In the genomic region with DNA sequence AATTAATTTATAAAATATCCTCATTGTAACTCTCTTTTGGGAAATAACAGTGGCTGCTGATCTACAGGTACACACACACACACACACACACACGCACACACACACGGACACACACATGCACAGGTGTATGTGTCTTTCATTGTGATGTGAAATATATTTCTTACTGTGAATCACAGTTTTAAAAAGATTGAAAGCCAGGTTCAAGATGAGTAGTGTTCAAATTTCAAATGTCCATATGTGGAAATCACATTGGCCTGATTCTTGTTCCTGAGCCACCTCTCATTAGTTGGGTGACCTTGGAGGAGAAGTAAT, we compare ENCODE assay signal across 27 cellular contexts.
"Had no signal": no experiment of that assay in that cellular context is flagged by ENCODE, and none has a peak within 500 bp of the region (broad histone marks: within the 10 kb centered on the region; RNA-seq: fewer than 3 reads in every experiment).

No MANE protein-coding gene starts in this region.

- DNase-seq: naive thymus-derived CD4-positive, alpha-beta T cell; natural killer cell; occipital lobe; ovary; psoas muscle; right cardiac atrium; right lobe of liver; sigmoid colon; small intestine; stimulated activated CD4-positive, alpha-beta T cell treated with anti-CD3 and anti-CD28 coated beads, Interleukin-15, amount 100 ng/mL, for 24 hours; stimulated activated CD4-positive, alpha-beta T cell treated with anti-CD3 and anti-CD28 coated beads, Interleukin-2, amount 100 ng/mL, for 24 hours; stimulated activated CD4-positive, alpha-beta T cell treated with anti-CD3 and anti-CD28 coated beads, Interleukin-2, amount 100 ng/mL, for 48 hours; stimulated activated CD4-positive, alpha-beta T cell treated with anti-CD3 and anti-CD28 coated beads, Interleukin-4, amount 100 ng/mL, for 24 hours; stimulated activated naive B cell treated with anti-CD40 and anti-IgM and Interleukin-4, amounts not matched to agents 10 μg/mL and 1 μg/mL and 100 μg/mL, for 72 hours; stimulated activated naive CD4-positive, alpha-beta T cell treated with Interleukin-2 at 50 U/mL for 16 hours; stomach; thyroid gland; transverse colon; upper lobe of right lung; uterus had no signal

- H3K27ac ChIP-seq: neural progenitor cell, ovary, psoas muscle, right lobe of liver, sigmoid colon, stomach, thoracic aorta, thyroid gland, transverse colon, upper lobe of right lung, uterus had no signal

- H3K4me3 ChIP-seq: neural progenitor cell, ovary, psoas muscle, right lobe of liver, sigmoid colon, stomach, thoracic aorta, thyroid gland, transverse colon, upper lobe of right lung, uterus had no signal

- H3K4me1 ChIP-seq: psoas muscle, sigmoid colon, stomach, thyroid gland, transverse colon, upper lobe of right lung, uterus had no signal

- H3K27ac Mint-ChIP-seq: naive thymus-derived CD4-positive, alpha-beta T cell; natural killer cell; nephron; neural progenitor cell; progenitor cell of endocrine pancreas; stimulated activated effector memory CD8-positive, alpha-beta T cell treated with anti-CD3 and anti-CD28 coated beads, Interleukin-12 subunit alpha, Interleukin-12 subunit beta, amount 100 ng/mL, for 72 hours; stimulated activated naive B cell treated with anti-CD40 and anti-IgM and Interleukin-4, amounts not matched to agents 10 μg/mL and 1 μg/mL and 100 μg/mL, for 72 hours; stimulated activated naive CD8-positive, alpha-beta T cell treated with anti-CD3 and anti-CD28 coated beads, Interleukin-15, Interleukin-2, amounts not matched to agents 100 ng/mL and 50 ng/mL, for 24 hours; type B pancreatic cell had no signal

- H3K36me3 ChIP-seq: neural progenitor cell, ovary, right lobe of liver, sigmoid colon, stomach, thoracic aorta, thyroid gland, transverse colon, upper lobe of right lung, uterus had no signal

- H3K4me1 Mint-ChIP-seq: naive thymus-derived CD4-positive, alpha-beta T cell; natural killer cell; nephron; stimulated activated effector memory CD8-positive, alpha-beta T cell treated with anti-CD3 and anti-CD28 coated beads, Interleukin-12 subunit alpha, Interleukin-12 subunit beta, amount 100 ng/mL, for 72 hours; stimulated activated naive B cell treated with anti-CD40 and anti-IgM and Interleukin-4, amounts not matched to agents 10 μg/mL and 1 μg/mL and 100 μg/mL, for 72 hours had no signal

- H3K36me3 Mint-ChIP-seq: naive thymus-derived CD4-positive, alpha-beta T cell; natural killer cell; neural progenitor cell; stimulated activated effector memory CD8-positive, alpha-beta T cell treated with anti-CD3 and anti-CD28 coated beads, Interleukin-12 subunit alpha, Interleukin-12 subunit beta, amount 100 ng/mL, for 72 hours; stimulated activated naive B cell treated with anti-CD40 and anti-IgM and Interleukin-4, amounts not matched to agents 10 μg/mL and 1 μg/mL and 100 μg/mL, for 72 hours; type B pancreatic cell had no signal

- H3K9me3 ChIP-seq: psoas muscle, right lobe of liver, sigmoid colon, stomach, thoracic aorta, thyroid gland, transverse colon, upper lobe of right lung, uterus had no signal

- H3K27me3 ChIP-seq: neural progenitor cell, ovary, right lobe of liver, sigmoid colon, stomach, thyroid gland, transverse colon, upper lobe of right lung, uterus had no signal

- H3K4me3 Mint-ChIP-seq: naive thymus-derived CD4-positive, alpha-beta T cell; natural killer cell; nephron; neural progenitor cell; stimulated activated effector memory CD8-positive, alpha-beta T cell treated with anti-CD3 and anti-CD28 coated beads, Interleukin-12 subunit alpha, Interleukin-12 subunit beta, amount 100 ng/mL, for 72 hours; stimulated activated naive B cell treated with anti-CD40 and anti-IgM and Interleukin-4, amounts not matched to agents 10 μg/mL and 1 μg/mL and 100 μg/mL, for 72 hours; stimulated activated naive CD8-positive, alpha-beta T cell treated with anti-CD3 and anti-CD28 coated beads, Interleukin-15, Interleukin-2, amounts not matched to agents 100 ng/mL and 50 ng/mL, for 24 hours; type B pancreatic cell had no signal

- H3K9me3 Mint-ChIP-seq: natural killer cell; nephron; neural progenitor cell; stimulated activated effector memory CD8-positive, alpha-beta T cell treated with anti-CD3 and anti-CD28 coated beads, Interleukin-12 subunit alpha, Interleukin-12 subunit beta, amount 100 ng/mL, for 72 hours; stimulated activated naive B cell treated with anti-CD40 and anti-IgM and Interleukin-4, amounts not matched to agents 10 μg/mL and 1 μg/mL and 100 μg/mL, for 72 hours; stimulated activated naive CD8-positive, alpha-beta T cell treated with anti-CD3 and anti-CD28 coated beads, Interleukin-15, Interleukin-2, amounts not matched to agents 100 ng/mL and 50 ng/mL, for 24 hours; type B pancreatic cell had no signal

- ATAC-seq: naive thymus-derived CD4-positive, alpha-beta T cell; natural killer cell; psoas muscle; right cardiac atrium; stimulated activated effector memory CD8-positive, alpha-beta T cell treated with anti-CD3 and anti-CD28 coated beads, Interleukin-12 subunit alpha, Interleukin-12 subunit beta, amount 100 ng/mL, for 72 hours; stimulated activated naive B cell treated with anti-CD40 and anti-IgM and Interleukin-4, amounts not matched to agents 10 μg/mL and 1 μg/mL and 100 μg/mL, for 72 hours; upper lobe of right lung had no signal

- H3K27me3 Mint-ChIP-seq: progenitor cell of endocrine pancreas; stimulated activated naive B cell treated with anti-CD40 and anti-IgM and Interleukin-4, amounts not matched to agents 10 μg/mL and 1 μg/mL and 100 μg/mL, for 72 hours; type B pancreatic cell had no signal
